Comparison of ENCODE assay signal across 8 cellular contexts in the genomic region with DNA sequence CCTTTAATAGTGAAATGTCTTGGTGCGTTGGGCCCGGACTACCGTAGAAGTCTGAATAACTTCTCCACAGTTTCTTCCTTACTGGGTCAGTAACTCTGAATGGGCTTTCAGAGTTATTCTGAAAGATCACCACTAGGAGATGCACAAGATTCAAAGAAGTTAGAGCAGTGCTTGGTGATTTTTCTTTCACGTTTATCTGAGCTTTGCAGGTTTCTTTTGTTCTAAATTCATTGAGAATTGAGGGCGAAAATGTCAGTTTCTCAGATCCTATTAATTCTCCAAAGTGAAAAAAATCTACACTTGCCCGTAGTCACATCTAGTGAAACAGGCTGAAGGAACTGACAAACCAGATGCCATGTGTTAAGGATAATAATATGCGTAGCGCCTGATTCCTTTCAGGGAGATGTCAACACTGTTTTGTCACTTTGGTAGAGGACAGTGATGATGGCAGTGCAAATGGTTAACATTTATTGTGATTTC.
A peak's percentile ranks its signal among the peaks of the same experiment; 100 is the strongest.
DNase-seq lines count a peak whose midpoint lies in the region; ATAC-seq, FAIRE-seq and TF ChIP-seq lines count a peak whose summit lies in the region.

No MANE protein-coding gene starts in this region.

- 29% methylated on average over 8 of the region's 8 CpGs for WGBS in A549 (ENCODE audit: missing lambda C conversion rate)

- peak overlapping the region; percentile 8 to 15; a peak in 2 of 6 replicates for H3K27ac ChIP-seq in A549
- no peak overlapping the region for H3K27ac ChIP-seq in Panc1 (ENCODE audit: low read length)
- no peak overlapping the region for H3K27ac ChIP-seq in vagina

- peak; percentile 99 for TF ChIP-seq RAD21 in A549 (conservative IDR thresholded peaks at IDR 0.05 in 1 of 2, IDR thresholded peaks at IDR 0.05 in 1 of 2)

- no peak for TF ChIP-seq EP300 in A549 (IDR thresholded peaks at IDR 0.05)

- no peak for TF ChIP-seq POLR2A in A549 (IDR thresholded peaks at IDR 0.05; ENCODE audit: low read length)
- no peak for TF ChIP-seq POLR2A in vagina (IDR thresholded peaks at IDR 0.05)

- FAIRE-seq in A549 (lab: Jason Lieb, UNC) = peak; percentile 32

- DNase-seq in A549 (ENCODE audit: low read depth in 1 of 2, low spot score in 1 of 2) (peak; percentile 68 to 69), Kasumi-1 (lab: John Stamatoyannopoulos, UW) (peak; percentile 77 to 92), Panc1 (ENCODE audit: low read depth, low spot score) (peak; percentile 64), dermis microvascular lymphatic vessel endothelial cell (ENCODE audit: low read depth in 2 of 2) (peak; percentile 63 to 75), lung microvascular endothelial cell (ENCODE audit: low read depth in 2 of 2) (peak; percentile 80 to 83), vagina (ENCODE audit: extremely low spot score in 2 of 2) (no peak)

- peak overlapping the region; percentile 21; the same call in 1 of the 3 replicates for H3K4me2 ChIP-seq in A549

- H3K4me1 ChIP-seq in A549 = peaks cover 6% of the 10 kb centered on the region; the same call in 2 of the 3 replicates
- H3K4me1 ChIP-seq in Panc1 (ENCODE audit: control insufficient read depth, insufficient read depth, low read length) = no peaks in the 10 kb centered on the region
- no peaks in the 10 kb centered on the region for H3K4me1 ChIP-seq in vagina

- POLR2A ChIA-PET in A549 (lab: Yijun Ruan, JAX) (interaction anchor here (0.7 to 1.9 kb wide), 6 partner anchors 14 to 463 kb away, joined by 3 to 7 read pairs (median 4); a partner anchor contains a TSS), Panc1 (lab: Charles Lee) (interaction anchor here (0.6 kb wide), 1 partner anchor 459 kb away, joined by 6 read pairs; no protein-coding TSS in a partner anchor)

- intact Hi-C loops in Panc1 (cut with micrococcal nuclease; ENCODE audit: unreplicated experiment) (loop anchor here (1.0 to 10.0 kb wide), 3 partner anchors 260 to 463 kb away; a partner anchor contains a TSS), vagina (cut with DNase I) (loop anchor here (5.0 kb wide), 2 partner anchors 418 to 473 kb away; no protein-coding TSS in a partner anchor)

- TF ChIP-seq CTCF in A549 (IDR thresholded peaks at IDR 0.05) = peak; percentile 99
- peak; percentile 93 for TF ChIP-seq CTCF in GM12801 (IDR thresholded peaks at IDR 0.05; ENCODE audit: extremely low read depth, insufficient read length)
- peak; percentile 86 for TF ChIP-seq CTCF in Panc1 (IDR thresholded peaks at IDR 0.05)
- peak; percentile 68 to 94 (median 78) for TF ChIP-seq CTCF in vagina (IDR thresholded peaks at IDR 0.05)

- H3K4me3 ChIP-seq in A549 (no peak overlapping the region), Panc1 (ENCODE audit: low read depth in 2 of 2, low read length in 2 of 2) (no peak overlapping the region), vagina (no peak overlapping the region)

- H3K27me3 ChIP-seq in Panc1 (ENCODE audit: control insufficient read depth, insufficient read depth, low read length) (no peaks in the 10 kb centered on the region), vagina (no peaks in the 10 kb centered on the region)

- in situ Hi-C loops in Panc1 (cut with HindIII; ENCODE audit: low pct_unique_long_range_greater_than_20kb, low sequenced_read_pairs) = no loop called here

- ATAC-seq in A549 (peak; percentile 90 to 93), Panc1 (peak; percentile 86), GM21529 (IDR thresholded peaks at IDR 0.05; ENCODE audit: unreplicated experiment) (no peak)

- BruUV-seq in Panc1 (replicated peaks; lab: Mats Ljungman, UMichigan) = no TSS peak

- H3K9me3 ChIP-seq in A549 (no peaks in the 10 kb centered on the region), Panc1 (ENCODE audit: control insufficient read depth, insufficient read depth, low read depth, low read length) (no peaks in the 10 kb centered on the region), vagina (no peaks in the 10 kb centered on the region)

- no peaks in the 10 kb centered on the region for H3K36me3 ChIP-seq in Panc1 (ENCODE audit: control insufficient read depth, insufficient read depth, low read length)
- no peaks in the 10 kb centered on the region for H3K36me3 ChIP-seq in vagina

- CTCF ChIA-PET in A549 (lab: Yijun Ruan, JAX) (interaction anchor here (0.6 to 13.6 kb wide), 99 partner anchors 8 to 861 kb away, joined by 3 to 433 read pairs (median 5); a partner anchor contains a TSS), Panc1 (lab: Charles Lee) (interaction anchor here (0.7 to 1.0 kb wide), 3 partner anchors 196 to 463 kb away, joined by 6 to 10 read pairs (median 8); no protein-coding TSS in a partner anchor)

TF ChIP-seq in A549, 52 proteins besides CTCF, POLR2A, EP300 and RAD21:
- TF ChIP-seq PHF8 (IDR thresholded peaks at IDR 0.05; ENCODE audit: borderline replicate concordance, low read depth) = no peak
- no peak for TF ChIP-seq RARB (CRISPR knock-in tag; IDR thresholded peaks at IDR 0.05)
- no peak for TF ChIP-seq EHMT2 (IDR thresholded peaks at IDR 0.05; ENCODE audit: low read depth)
- TF ChIP-seq SMC3 (IDR thresholded peaks at IDR 0.05) = peak; percentile 99
- no peak for TF ChIP-seq MAFK (IDR thresholded peaks at IDR 0.05; ENCODE audit: partially characterized antibody)
- no peak for TF ChIP-seq MAZ (IDR thresholded peaks at IDR 0.05; ENCODE audit: borderline replicate concordance, low read depth, low read length)
TF ChIP-seq in A549: peak in this region for 1.

Comparison
In these comparisons a context has a peak if more than half of its experiments do, and no peak if none do; other contexts are left out.
1. DNase-seq: peak in A549 (2 of 2), Kasumi-1 (2 of 2), Panc1 (single experiment), dermis microvascular lymphatic vessel endothelial cell (2 of 2) and lung microvascular endothelial cell (2 of 2); none in vagina (0 of 2).
2. H3K27ac ChIP-seq: peak in A549 (2 of 2); none in Panc1 (single experiment) and vagina (single experiment).
3. Peak in every context shown above with its lines, with median percentiles within 50 percentile points of each other: CTCF ChIP-seq.